3 cellular contexts compared by ENCODE assay signal in the genomic region with DNA sequence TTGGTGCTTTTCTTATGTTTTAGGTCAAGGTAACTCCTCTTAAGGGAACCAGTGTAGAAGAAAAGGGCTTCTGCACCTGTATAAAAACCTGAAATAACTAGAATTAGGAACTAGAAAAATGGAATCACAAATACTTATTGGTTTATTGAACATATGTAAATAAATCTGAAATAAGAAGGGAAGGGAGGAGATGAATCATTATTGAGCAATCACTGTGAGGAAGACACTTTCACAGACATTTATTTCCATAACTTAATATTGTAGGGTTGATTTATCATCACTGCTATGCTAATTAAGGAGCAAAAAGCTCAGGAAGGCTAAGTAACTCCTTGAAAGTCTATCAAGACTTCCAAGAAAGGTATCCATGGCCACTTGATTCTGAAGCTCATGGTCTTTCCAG. TPM values are rescaled to one million over a fixed set of nuclear protein-coding genes. Genes with fewer than 3 reads are reported as not detected.
"Had no signal": no experiment of that assay in that cellular context is flagged by ENCODE, and none has a peak within 500 bp of the region (broad histone marks: within the 10 kb centered on the region; RNA-seq: fewer than 3 reads in every experiment).

No MANE protein-coding gene starts in this region.

RNA-seq across cellular contexts. Expression of gene RAB6D, which starts 24.7 kb away (rescaled TPM):
- total RNA-seq: LHCN-M2, M059J, MCF 10A had no signal
